ENCODE assay signal across 35 cellular contexts in genomic region chr6:83844170-83844569, GRCh38. TPM values are rescaled to one million over a fixed set of nuclear protein-coding genes. Genes with fewer than 3 reads are reported as not detected.
"Had no signal": no experiment of that assay in that cellular context is flagged by ENCODE, and none has a peak within 500 bp of the region (broad histone marks: within the 10 kb centered on the region; RNA-seq: fewer than 3 reads in every experiment).

No MANE protein-coding gene starts in this region.

- H2AFZ ChIP-seq: parathyroid adenoma had no signal

- FAIRE-seq: endothelial cell of umbilical vein, kidney had no signal

- H3K27me3 ChIP-seq: esophagus squamous epithelium, gastrocnemius medialis, right lobe of liver, suprapubic skin, upper lobe of right lung, uterus had no signal

- H3K9ac ChIP-seq: parathyroid adenoma had no signal

- H3K9me3 ChIP-seq: esophagus squamous epithelium, gastrocnemius medialis, mucosa of descending colon, neutrophil, right lobe of liver, suprapubic skin, transverse colon, upper lobe of right lung, uterus had no signal

- DNase-seq: dermis blood vessel endothelial cell; effector memory CD4-positive, alpha-beta T cell; erythroblast; esophagus squamous epithelium; gastrocnemius medialis; head of caudate nucleus; kidney; mesenchymal stem cell; mucosa of descending colon; naive B cell; right lobe of liver; stimulated activated CD4-positive, alpha-beta T cell treated with anti-CD3 and anti-CD28 coated beads, Interleukin-12 subunit alpha, Interleukin-12 subunit beta, amount 100 ng/mL, for 4 hours; stimulated activated CD4-positive, alpha-beta T cell treated with anti-CD3 and anti-CD28 coated beads, Interleukin-1b, Interleukin-23, amount 100 ng/mL, for 48 hours; stimulated activated CD4-positive, alpha-beta T cell treated with anti-CD3 and anti-CD28 coated beads, Interleukin-4, amount 100 ng/mL, for 1 hour; stimulated activated CD8-positive, alpha-beta memory T cell treated with anti-CD3 and anti-CD28 coated beads, Interleukin-4, amount 100 ng/mL, for 48 hours; stimulated activated naive CD4-positive, alpha-beta T cell; stimulated activated naive CD8-positive, alpha-beta T cell treated with anti-CD3 and anti-CD28 coated beads, Interleukin-15, amount 100 ng/mL, for 72 hours; transverse colon; upper lobe of right lung; uterus had no signal

- H3K36me3 ChIP-seq: esophagus squamous epithelium, gastrocnemius medialis, neutrophil, right lobe of liver, suprapubic skin, transverse colon, upper lobe of right lung, uterus had no signal

- H3K27ac ChIP-seq: coronary artery, esophagus squamous epithelium, gastrocnemius medialis, neutrophil, parathyroid adenoma, right lobe of liver, suprapubic skin, transverse colon, upper lobe of right lung, uterus had no signal

- H3K4me3 ChIP-seq: coronary artery, esophagus squamous epithelium, gastrocnemius medialis, lung, mucosa of descending colon, right lobe of liver, smooth muscle cell, suprapubic skin, transverse colon, upper lobe of right lung, uterus had no signal

- H3K4me2 ChIP-seq: smooth muscle cell had no signal

- ATAC-seq: gastrocnemius medialis; left lobe of liver; mucosa of descending colon; natural killer cell treated with Interleukin-12 subunit alpha and Interleukin-12 subunit beta and Interleukin-15 and Interleukin-18, amount 100 ng/mL, for 72 hours; right lobe of liver; stimulated activated naive CD8-positive, alpha-beta T cell treated with anti-CD3 and anti-CD28 coated beads, Interleukin-15, amount 100 ng/mL, for 72 hours; upper lobe of right lung had no signal

- H3K79me2 ChIP-seq: parathyroid adenoma had no signal

- H3K4me1 ChIP-seq: esophagus squamous epithelium, gastrocnemius medialis, parathyroid adenoma, right lobe of liver, suprapubic skin, transverse colon, upper lobe of right lung, uterus had no signal

RNA-seq across cellular contexts. Expression of gene RIPPLY2, which starts 9.0 kb away (rescaled TPM):
- total RNA-seq: dermis blood vessel endothelial cell; fibroblast of villous mesenchyme; gastrocnemius medialis; glomerular endothelial cell; left lobe of liver; liver; lung; mesothelial cell of epicardium; natural killer cell treated with Interleukin-12 subunit alpha and Interleukin-12 subunit beta and Interleukin-15 and Interleukin-18, amount 100 ng/mL, for 72 hours; omental fat pad; progenitor cell of endocrine pancreas; right lobe of liver; smooth muscle cell; suprapubic skin; transverse colon; upper lobe of right lung had no signal
- polyA plus RNA-seq: liver, smooth muscle cell had no signal
